In the genomic region with DNA sequence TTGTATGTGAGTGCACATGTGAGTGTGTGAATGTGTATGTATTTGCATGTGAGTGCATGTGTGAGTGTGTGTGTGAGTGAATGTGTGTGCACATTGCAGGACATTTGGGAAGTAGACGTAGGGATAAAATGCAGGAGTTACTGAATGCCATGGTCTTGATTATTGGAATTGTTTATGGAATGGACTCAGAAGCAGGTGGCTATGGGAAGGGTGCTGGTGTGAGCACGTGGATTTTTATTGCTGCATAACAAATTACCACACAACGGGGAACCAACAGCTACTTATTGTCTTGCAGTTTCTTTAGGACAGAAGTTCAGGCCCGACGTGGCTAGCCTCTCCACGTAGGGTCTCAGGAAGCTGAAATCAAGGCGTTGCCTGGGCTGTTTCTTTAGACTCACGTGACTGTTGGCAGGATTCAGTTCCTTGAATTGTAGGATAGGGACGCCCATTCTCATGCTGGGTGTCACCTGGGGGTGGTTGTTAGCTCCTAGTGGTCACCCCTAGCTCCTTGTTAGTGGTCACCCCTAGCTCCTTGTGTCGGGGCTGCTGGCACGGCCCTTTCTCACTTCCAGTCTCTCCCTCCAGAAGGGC, we compare ENCODE assay signal across 17 cellular contexts.
"Had no signal": no experiment of that assay in that cellular context is flagged by ENCODE, and none has a peak within 500 bp of the region (broad histone marks: within the 10 kb centered on the region; RNA-seq: fewer than 3 reads in every experiment).

No MANE protein-coding gene starts in this region.

- H3K9me3 ChIP-seq: colonic mucosa, left lung, psoas muscle, stomach, uterus had no signal

- H3K27ac ChIP-seq: colonic mucosa, dorsolateral prefrontal cortex, left lung, parathyroid adenoma, psoas muscle, stomach, uterus had no signal

- H3K79me2 ChIP-seq: parathyroid adenoma had no signal

- H3K27me3 ChIP-seq: colonic mucosa, left lung, stomach, uterus had no signal

- H3K4me3 ChIP-seq: colonic mucosa, dorsolateral prefrontal cortex, left lung, psoas muscle, stomach, uterus had no signal

- ATAC-seq: left lung, psoas muscle had no signal

- FAIRE-seq: small intestine had no signal

- H3K4me1 ChIP-seq: colonic mucosa, left lung, parathyroid adenoma, psoas muscle, uterus had no signal

- H2AFZ ChIP-seq: parathyroid adenoma had no signal

- H3K9ac ChIP-seq: parathyroid adenoma had no signal

- H3K36me3 ChIP-seq: colonic mucosa, left lung, stomach, uterus had no signal

- DNase-seq: dorsolateral prefrontal cortex; effector CD8-positive, alpha-beta T cell; foreskin melanocyte; islet precursor cell; left lung; mesendoderm; naive B cell; psoas muscle; retina; small intestine; stimulated activated CD4-positive, alpha-beta T cell treated with anti-CD3 and anti-CD28 coated beads, Interleukin-12 subunit alpha, Interleukin-12 subunit beta, amount 100 ng/mL, for 4 hours; stimulated activated naive CD4-positive, alpha-beta T cell; stomach; trophoblast cell; uterus had no signal
